In the genomic region with DNA sequence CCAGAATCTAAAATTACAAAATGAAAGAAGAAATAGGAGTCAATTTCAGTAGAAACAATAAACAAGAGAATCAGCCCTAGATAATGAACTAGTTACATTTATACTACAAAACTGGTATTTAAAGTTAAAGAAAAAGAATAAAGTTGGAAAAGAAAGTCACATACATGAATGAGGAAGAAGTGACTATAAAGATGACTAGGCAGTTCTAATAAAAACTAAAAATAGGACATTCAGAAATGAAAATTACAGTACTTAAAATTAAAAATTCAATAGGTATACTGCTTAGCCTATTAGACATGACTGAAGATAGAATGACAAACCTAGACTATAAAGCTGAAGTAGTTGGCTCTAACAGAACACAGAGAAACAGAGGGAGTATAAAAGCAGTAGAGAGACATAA, we compare ENCODE assay signal across 24 cellular contexts.
A peak's percentile ranks its signal among the peaks of the same experiment; 100 is the strongest.
DNase-seq lines count a peak whose midpoint lies in the region; ATAC-seq and TF ChIP-seq lines count a peak whose summit lies in the region.
"Had no signal": no experiment of that assay in that cellular context is flagged by ENCODE, and none has a peak within 500 bp of the region (broad histone marks: within the 10 kb centered on the region; RNA-seq: fewer than 3 reads in every experiment).

No MANE protein-coding gene starts in this region.

- POLR2A ChIA-PET in SK-N-SH (lab: Yijun Ruan, JAX): no interaction called here

- H3K4me2 ChIP-seq in SK-N-SH: peak overlapping the region; percentile 14; the same call in 1 of the 2 replicates

- H3K36me3 ChIP-seq in SK-N-SH (replicated peaks in 1 of 2; ENCODE audit: control insufficient read depth in 1 of 2, insufficient read depth in 2 of 2, low read length in 1 of 2): no peaks in the 10 kb centered on the region
- H3K36me3 ChIP-seq in adipocyte (ENCODE audit: control insufficient read depth, insufficient read depth, low read length, severe bottlenecking): no peaks in the 10 kb centered on the region
- H3K36me3 ChIP-seq in right lobe of liver: no peaks in the 10 kb centered on the region
- no peaks in the 10 kb centered on the region for H3K36me3 ChIP-seq in urinary bladder (ENCODE audit: insufficient read depth)
- H3K36me3 ChIP-seq in spleen: no peaks in the 10 kb centered on the region
- H3K36me3 ChIP-seq: left lung, tibial artery had no signal

- H3K79me2 ChIP-seq in SK-N-SH (ENCODE audit: insufficient read depth): no peaks in the 10 kb centered on the region

- TF ChIP-seq CTCF in SK-N-SH (IDR thresholded peaks at IDR 0.05) (no peak), right lobe of liver (IDR thresholded peaks at IDR 0.05) (no peak), spleen (IDR thresholded peaks at IDR 0.05 in 8 of 11, conservative IDR thresholded peaks at IDR 0.05 in 3 of 11) (no peak)

- H3K27me3 ChIP-seq in SK-N-SH (ENCODE audit: insufficient read depth) (no peaks in the 10 kb centered on the region; the same call in 1 of the 2 replicates), adipocyte (replicated peaks; ENCODE audit: control insufficient read depth, insufficient read depth, low read length) (no peaks in the 10 kb centered on the region), right lobe of liver (no peaks in the 10 kb centered on the region), spleen (replicated peaks in 1 of 7) (no peaks in the 10 kb centered on the region)
- H3K27me3 ChIP-seq: left lung, tibial artery had no signal

- H4K20me1 ChIP-seq in SK-N-SH (ENCODE audit: insufficient read depth): no peaks in the 10 kb centered on the region

- TF ChIP-seq POLR2A in right lobe of liver (IDR thresholded peaks at IDR 0.05) (no peak), spleen (IDR thresholded peaks at IDR 0.05) (no peak)

- no peak for ATAC-seq in SK-N-SH treated with all-trans-retinoic acid at 6 μM for 48 hours
- ATAC-seq in right lobe of liver: no peak
- no peak for ATAC-seq in GM18867 (IDR thresholded peaks at IDR 0.05; ENCODE audit: unreplicated experiment)
- ATAC-seq: activated naive CD8-positive, alpha-beta T cell treated with anti-CD3 and anti-CD28 coated beads, Interleukin-2, amount 50 U/mL, for 24 hours; left lung had no signal

- 0 out of 2 replicates have a peak, but pooled peaks cover 4% of the 10 kb centered on the region for H3K9me2 ChIP-seq in SK-N-SH

- H3K27ac ChIP-seq in SK-N-SH (ENCODE audit: low read depth in 2 of 2, low read length in 1 of 2) (peak overlapping the region in 1 of 2 experiments; percentile 37; a peak in 1 of 4 replicates), right lobe of liver (peak overlapping the region; percentile 49 to 71 (median 67)), urinary bladder (ENCODE audit: low read depth) (peak overlapping the region; percentile 50), spleen (peak overlapping the region in 4 of 8 donors; percentile 1 to 46 (median 26))
- H3K27ac ChIP-seq: left lung, RWPE1, tibial artery had no signal

- H3K4me1 ChIP-seq in SK-N-SH (ENCODE audit: control insufficient read depth in 1 of 2, insufficient read depth in 2 of 2, low read depth in 1 of 2, low read length in 1 of 2) (no peaks in the 10 kb centered on the region; a peak in 2 of 4 replicates), adipocyte (ENCODE audit: control insufficient read depth, insufficient read depth, low read length) (peaks cover 40% of the 10 kb centered on the region), right lobe of liver (peaks cover 0 to 49% (median 11%) of the 10 kb centered on the region in 4 donors), urinary bladder (ENCODE audit: insufficient read depth) (peaks cover 4% of the 10 kb centered on the region), spleen (peaks cover 10 to 46% (median 26%) of the 10 kb centered on the region in 6 donors)

- CTCF ChIA-PET in SK-N-SH (lab: Yijun Ruan, JAX): no interaction called here

- H3K9me3 ChIP-seq in SK-N-SH (no peaks in the 10 kb centered on the region), adipocyte (ENCODE audit: control insufficient read depth, low read length) (no peaks in the 10 kb centered on the region), right lobe of liver (no peaks in the 10 kb centered on the region), spleen (no peaks in the 10 kb centered on the region)
- H3K9me3 ChIP-seq: Caco-2, left lung, tibial artery had no signal

- H3K9ac ChIP-seq in SK-N-SH (no peak overlapping the region), adipocyte (ENCODE audit: low read length) (peak overlapping the region; percentile 39)

- H3K4me3 ChIP-seq in SK-N-SH (ENCODE audit: low read depth in 2 of 2, low read length in 1 of 2) (no peak overlapping the region), adipocyte (ENCODE audit: low read length) (no peak overlapping the region), right lobe of liver (no peak overlapping the region), urinary bladder (ENCODE audit: low read depth, low read length) (no peak overlapping the region), spleen (no peak overlapping the region)
- H3K4me3 ChIP-seq: left lung, tibial artery had no signal

- TF ChIP-seq EP300 in SK-N-SH (IDR thresholded peaks at IDR 0.05; ENCODE audit: borderline replicate concordance in 1 of 2, low read depth in 1 of 2, low read length in 1 of 2): no peak

- no peak overlapping the region for H2AFZ ChIP-seq in SK-N-SH (ENCODE audit: low read depth)

- DNase-seq in SK-N-SH (no peak), adipocyte (ENCODE audit: low read depth) (peak; percentile 11), right lobe of liver (no peak), SIG-M5 treated with dmso at 0.1 percent for 504 hours (lab: John Stamatoyannopoulos, UW; ENCODE audit: unreplicated experiment) (no peak), spleen (no peak)
- DNase-seq: activated B cell treated with CpG ODN at 0.5 μM for 24 hours; activated CD4-positive, alpha-beta T cell treated with anti-CD3 and anti-CD28 coated beads, Interleukin-2, amount 50 U/mL, for 48 hours; activated CD8-positive, alpha-beta memory T cell treated with anti-CD3 and anti-CD28 coated beads, Interleukin-2, amount 50 U/mL, for 48 hours; activated effector memory CD4-positive, alpha-beta T cell treated with anti-CD3 and anti-CD28 coated beads, Interleukin-2, amount 50 U/mL, for 16 hours; activated naive CD8-positive, alpha-beta T cell treated with anti-CD3 and anti-CD28 coated beads, Interleukin-2, amount 50 U/mL, for 24 hours; Caco-2; cortex of kidney; DND-41; head of caudate nucleus; left lung; NCI-H1417; stimulated activated CD4-positive, alpha-beta T cell treated with anti-CD3 and anti-CD28 coated beads, Interleukin-2, amount 100 ng/mL, for 24 hours; stimulated activated naive CD4-positive, alpha-beta T cell treated with Interleukin-2 at 50 U/mL for 16 hours; T-helper 9 cell; tibial artery had no signal

- H3F3A ChIP-seq in SK-N-SH (replicated peaks; ENCODE audit: insufficient read depth): no peaks in the 10 kb centered on the region

- intact Hi-C loops in right lobe of liver (cut with DNase I): no loop called here
- intact Hi-C loops in spleen (cut with DNase I; ENCODE audit: low total_unique reads): no loop called here

- TF ChIP-seq RAD21 in SK-N-SH (IDR thresholded peaks at IDR 0.05; ENCODE audit: low read length): no peak

TF ChIP-seq in SK-N-SH, 30 proteins besides CTCF, POLR2A, EP300 and RAD21 (continues in another document):
- TF ChIP-seq MXI1 (IDR thresholded peaks at IDR 0.05; ENCODE audit: low read depth, low read length) (no peak), RFX5 (IDR thresholded peaks at IDR 0.05; ENCODE audit: low read length) (no peak), YY1 (IDR thresholded peaks at IDR 0.05; ENCODE audit: low read depth) (no peak)
- TF ChIP-seq, protein P1, sequence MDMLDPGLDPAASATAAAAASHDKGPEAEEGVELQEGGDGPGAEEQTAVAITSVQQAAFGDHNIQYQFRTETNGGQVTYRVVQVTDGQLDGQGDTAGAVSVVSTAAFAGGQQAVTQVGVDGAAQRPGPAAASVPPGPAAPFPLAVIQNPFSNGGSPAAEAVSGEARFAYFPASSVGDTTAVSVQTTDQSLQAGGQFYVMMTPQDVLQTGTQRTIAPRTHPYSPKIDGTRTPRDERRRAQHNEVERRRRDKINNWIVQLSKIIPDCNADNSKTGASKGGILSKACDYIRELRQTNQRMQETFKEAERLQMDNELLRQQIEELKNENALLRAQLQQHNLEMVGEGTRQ (IDR thresholded peaks at IDR 0.05; ENCODE audit: borderline replicate concordance, low read depth, low read length): no peak

TF ChIP-seq in SK-N-SH treated with all-trans-retinoic acid at 6 μM for 48 hours, 23 proteins besides CTCF, POLR2A, EP300 and RAD21:
- TF ChIP-seq ZNF565 (CRISPR knock-in tag; conservative IDR thresholded peaks at IDR 0.05; ENCODE audit: low read depth): no peak
- TF ChIP-seq ZNF8 (CRISPR knock-in tag; IDR thresholded peaks at IDR 0.05): no peak
- TF ChIP-seq ZFP3 (CRISPR knock-in tag; IDR thresholded peaks at IDR 0.05): no peak
